ENCODE assay signal across 8 cellular contexts in genomic region chr9:120928720-120929389, GRCh38. TPM values are rescaled to one million over a fixed set of nuclear protein-coding genes. Genes with fewer than 3 reads are reported as not detected.
DNase-seq lines count a peak whose midpoint lies in the region; ATAC-seq, FAIRE-seq and TF ChIP-seq lines count a peak whose summit lies in the region.

No MANE protein-coding gene starts in this region.

- no peaks in the 10 kb centered on the region for H3K27me3 Mint-ChIP-seq in activated CD4-positive, alpha-beta T cell treated with anti-CD3 and anti-CD28 coated beads, Interleukin-2, amount 10 ng/mL, durations not matched to agents 24 days and 14 days

- H3K36me3 ChIP-seq in ES-I3 (ENCODE audit: insufficient read depth, low read length) (no peaks in the 10 kb centered on the region), lower lobe of right lung (no peaks in the 10 kb centered on the region)

- intact Hi-C loops in activated CD4-positive, alpha-beta T cell treated with anti-CD3 and anti-CD28 coated beads, Interleukin-2, amount 10 ng/mL, durations not matched to agents 24 days and 14 days (cut with micrococcal nuclease) = no loop called here
- intact Hi-C loops in lower lobe of right lung (cut with DNase I) = no loop called here

- H3K4me1 ChIP-seq in ES-I3 (ENCODE audit: insufficient read depth, low read length) (peaks cover 25% of the 10 kb centered on the region), lower lobe of right lung (peaks cover 46% of the 10 kb centered on the region)

- H3K4me3 Mint-ChIP-seq in activated CD4-positive, alpha-beta T cell treated with anti-CD3 and anti-CD28 coated beads, Interleukin-2, amount 10 ng/mL, durations not matched to agents 24 days and 14 days = peak overlapping the region; percentile 93

- TF ChIP-seq POLR2A in NB4 (IDR thresholded peaks at IDR 0.05; ENCODE audit: extremely low read depth, insufficient read length) = peak; percentile 46

- DNase-seq in NB4 (ENCODE audit: low read depth) = peak; percentile 78
- DNase-seq in activated CD4-positive, alpha-beta T cell treated with anti-CD3 and anti-CD28 coated beads, Interleukin-2, amount 10 ng/mL, durations not matched to agents 24 days and 14 days = peak; percentile 95
- peak; percentile 84 for DNase-seq in ecto neural progenitor cell (ENCODE audit: low spot score)
- peak; percentile 87 for DNase-seq in lower lobe of right lung
- DNase-seq in stimulated activated CD8-positive, alpha-beta memory T cell treated with anti-CD3 and anti-CD28 coated beads, Interleukin-15, amount 100 ng/mL, for 4 hours (ENCODE audit: low read depth in 2 of 2) = peak; percentile 61 to 73
- no peak for DNase-seq in D721Med (ENCODE audit: insufficient read length, low spot score)

- H3K27me3 ChIP-seq in lower lobe of right lung (ENCODE audit: low read depth) = no peaks in the 10 kb centered on the region

- H3K4me1 Mint-ChIP-seq in activated CD4-positive, alpha-beta T cell treated with anti-CD3 and anti-CD28 coated beads, Interleukin-2, amount 10 ng/mL, durations not matched to agents 24 days and 14 days = peaks cover 76% of the 10 kb centered on the region

- H3K9me3 ChIP-seq in ES-I3 (ENCODE audit: control insufficient read depth, insufficient read depth, low read length) (no peaks in the 10 kb centered on the region), lower lobe of right lung (no peaks in the 10 kb centered on the region)

- peak overlapping the region; percentile 68 for H3K9ac ChIP-seq in ES-I3 (ENCODE audit: low read depth, low read length)

- no peaks in the 10 kb centered on the region for H3K9me3 Mint-ChIP-seq in activated CD4-positive, alpha-beta T cell treated with anti-CD3 and anti-CD28 coated beads, Interleukin-2, amount 10 ng/mL, durations not matched to agents 24 days and 14 days

- H3K4me3 ChIP-seq in NB4 (ENCODE audit: low read depth, low read length) (peak overlapping the region; percentile 21), lower lobe of right lung (peak overlapping the region; percentile 84)

- peak overlapping the region; percentile 95 for H3K27ac ChIP-seq in lower lobe of right lung

- ATAC-seq in GM21737 (IDR thresholded peaks at IDR 0.05; ENCODE audit: unreplicated experiment) (peak; percentile 38), lower lobe of right lung (peak; percentile 93 to 94)

- H3K27ac Mint-ChIP-seq in activated CD4-positive, alpha-beta T cell treated with anti-CD3 and anti-CD28 coated beads, Interleukin-2, amount 10 ng/mL, durations not matched to agents 24 days and 14 days = peak overlapping the region; percentile 96

- peaks cover 24% of the 10 kb centered on the region for H3K36me3 Mint-ChIP-seq in activated CD4-positive, alpha-beta T cell treated with anti-CD3 and anti-CD28 coated beads, Interleukin-2, amount 10 ng/mL, durations not matched to agents 24 days and 14 days (ENCODE audit: low read depth)

- FAIRE-seq in D721Med (lab: Jason Lieb, UNC) = no peak

- no peak for TF ChIP-seq CTCF in NB4 (IDR thresholded peaks at IDR 0.05; ENCODE audit: low read depth, low read length)
- TF ChIP-seq CTCF in lower lobe of right lung (IDR thresholded peaks at IDR 0.05) = peak; percentile 36
- no peak for TF ChIP-seq CTCF in D721Med (IDR thresholded peaks at IDR 0.05; ENCODE audit: insufficient read depth, missing control alignments)

RNA-seq across cellular contexts. Expression of gene TRAF1, which starts 2.3 kb away (rescaled TPM):
- total RNA-seq in activated CD4-positive, alpha-beta T cell treated with anti-CD3 and anti-CD28 coated beads, Interleukin-2, amount 10 ng/mL, durations not matched to agents 24 days and 14 days = 164 and 166 TPM in 2 replicates
- total RNA-seq in lower lobe of right lung = 5.8 TPM

RNA-seq across cellular contexts. Expression of gene PHF19, which starts 51.9 kb away (rescaled TPM):
- 132 and 144 TPM in 2 replicates for total RNA-seq in activated CD4-positive, alpha-beta T cell treated with anti-CD3 and anti-CD28 coated beads, Interleukin-2, amount 10 ng/mL, durations not matched to agents 24 days and 14 days
- 24.4 TPM for total RNA-seq in lower lobe of right lung

Comparison
In these comparisons a context has a peak if more than half of its experiments do, and no peak if none do; other contexts are left out.
1. RNA of gene TRAF1, which starts 2.3 kb away (total RNA-seq): 164 to 166 TPM in activated CD4-positive, alpha-beta T cell treated with anti-CD3 and anti-CD28 coated beads, Interleukin-2, amount 10 ng/mL, durations not matched to agents 24 days and 14 days; 5.8 TPM in lower lobe of right lung (single experiment); every median in the first group is over 10 times any median in the second.